15 cellular contexts compared by ENCODE assay signal in genomic region chr1:156432109-156433018, GRCh38.
A peak's percentile ranks its signal among the peaks of the same experiment; 100 is the strongest.
DNase-seq lines count a peak whose midpoint lies in the region; ATAC-seq and TF ChIP-seq lines count a peak whose summit lies in the region.
"Had no signal": no experiment of that assay in that cellular context is flagged by ENCODE, and none has a peak within 500 bp of the region (broad histone marks: within the 10 kb centered on the region; RNA-seq: fewer than 3 reads in every experiment).

No MANE protein-coding gene starts in this region.

- H2AFZ ChIP-seq in osteoblast (ENCODE audit: low read length) = no peak overlapping the region
- H2AFZ ChIP-seq: PC-9 had no signal

- H3K27me3 ChIP-seq in endodermal cell (ENCODE audit: control insufficient read depth, insufficient read depth, low read length, poor library complexity, severe bottlenecking) (peaks cover 76% of the 10 kb centered on the region), osteoblast (ENCODE audit: insufficient read depth, low read length) (peaks cover 97% of the 10 kb centered on the region), Caco-2 (replicated peaks; ENCODE audit: control insufficient read depth, insufficient read depth, low read length) (peaks cover 2% of the 10 kb centered on the region; the same call in 1 of the 2 replicates)

- H3K9me3 ChIP-seq in endodermal cell (ENCODE audit: control insufficient read depth, low read length) (no peaks in the 10 kb centered on the region), osteoblast (ENCODE audit: low read depth, low read length) (no peaks in the 10 kb centered on the region), Caco-2 (no peaks in the 10 kb centered on the region)
- H3K9me3 ChIP-seq: HAP-1 had no signal

- POLR2A ChIA-PET in Caco-2 (lab: Charles Lee) = no interaction called here

- H4K20me1 ChIP-seq in osteoblast (ENCODE audit: insufficient read depth, low read length) = peaks cover 4% of the 10 kb centered on the region

- no peaks in the 10 kb centered on the region for H3K36me3 Mint-ChIP-seq in endodermal cell (ENCODE audit: low read depth)
- no peaks in the 10 kb centered on the region for H3K36me3 Mint-ChIP-seq in Caco-2 (ENCODE audit: insufficient read depth, unreplicated experiment)

- CTCF ChIA-PET in Caco-2 (lab: Charles Lee) = interaction anchor here (0.6 to 4.2 kb wide), 3 partner anchors 13 to 56 kb away, joined by 4 to 17 read pairs (median 4); no protein-coding TSS in a partner anchor

- ATAC-seq in HG02678 (IDR thresholded peaks at IDR 0.05; ENCODE audit: unreplicated experiment) = no peak

- H3K4me3 ChIP-seq in endodermal cell (ENCODE audit: low read length) = peak overlapping the region; percentile 71
- no peak overlapping the region for H3K4me3 ChIP-seq in osteoblast (ENCODE audit: insufficient read depth, low read length)
- H3K4me3 ChIP-seq in Caco-2 (ENCODE audit: low read depth, low read length) = no peak overlapping the region
- H3K4me3 ChIP-seq: BLaER1, HAP-1, PC-9 had no signal

- H3K27me3 Mint-ChIP-seq in endodermal cell (ENCODE audit: insufficient read depth) = peaks cover 78% of the 10 kb centered on the region
- H3K27me3 Mint-ChIP-seq in Caco-2 (ENCODE audit: insufficient read depth, unreplicated experiment) = peaks cover 46% of the 10 kb centered on the region

- H3K36me3 ChIP-seq in endodermal cell (ENCODE audit: control insufficient read depth, insufficient read depth, low read length) (no peaks in the 10 kb centered on the region), osteoblast (ENCODE audit: insufficient read depth, low read length) (no peaks in the 10 kb centered on the region), Caco-2 (ENCODE audit: control insufficient read depth, insufficient read depth, low read length) (no peaks in the 10 kb centered on the region)
- H3K36me3 ChIP-seq: BLaER1, HAP-1 had no signal

- no peak overlapping the region for H3K27ac Mint-ChIP-seq in endodermal cell
- no peak overlapping the region for H3K27ac Mint-ChIP-seq in Caco-2 (ENCODE audit: unreplicated experiment)

- H3K9ac ChIP-seq in endodermal cell (ENCODE audit: extremely low read depth, low read length, poor library complexity, severe bottlenecking) = no peak overlapping the region
- H3K9ac ChIP-seq: BLaER1 had no signal

- no peak overlapping the region for H3K4me2 ChIP-seq in osteoblast (ENCODE audit: insufficient read depth, low read length)
- H3K4me2 ChIP-seq: BLaER1, PC-9 had no signal

- peaks cover 17% of the 10 kb centered on the region for H3K4me1 ChIP-seq in endodermal cell (ENCODE audit: control insufficient read depth, insufficient read depth, low read length)
- no peaks in the 10 kb centered on the region for H3K4me1 ChIP-seq in osteoblast (ENCODE audit: insufficient read depth, low read length)
- peaks cover 4% of the 10 kb centered on the region; the same call in 1 of the 2 replicates for H3K4me1 ChIP-seq in Caco-2
- H3K4me1 ChIP-seq: BLaER1, HAP-1 had no signal

- WGBS in endodermal cell (ENCODE audit: insufficient coverage in 1 of 2, insufficient read length in 1 of 2), 2 experiments = 2% methylated on average over 10 to 18 of the region's 19 CpGs

- H3K9me3 Mint-ChIP-seq in endodermal cell (no peaks in the 10 kb centered on the region), Caco-2 (ENCODE audit: unreplicated experiment) (no peaks in the 10 kb centered on the region)

- BruUV-seq in Caco-2 (replicated peaks; lab: Mats Ljungman, UMichigan) = no TSS peak

- H3K79me2 ChIP-seq in osteoblast (ENCODE audit: insufficient read depth, low read length) = no peaks in the 10 kb centered on the region

- no peak for TF ChIP-seq CTCF in endodermal cell (conservative IDR thresholded peaks at IDR 0.05)
- TF ChIP-seq CTCF in osteoblast (IDR thresholded peaks at IDR 0.05; ENCODE audit: extremely low read depth, low read depth, low read length) = no peak
- no peak for TF ChIP-seq CTCF in Caco-2 (IDR thresholded peaks at IDR 0.05; ENCODE audit: insufficient read depth in 1 of 2, low read depth in 1 of 2, low read length in 1 of 2, severe bottlenecking in 1 of 2, unreplicated experiment in 1 of 2)

- H3K4me3 Mint-ChIP-seq in endodermal cell (peak overlapping the region; percentile 33), Caco-2 (ENCODE audit: unreplicated experiment) (no peak overlapping the region)

- intact Hi-C loops in Caco-2 (cut with micrococcal nuclease; ENCODE audit: unreplicated experiment) = no loop called here

- DNase-seq in NCI-H1092 treated with DMSO at 0.1 percent for 48 hours (lab: John Stamatoyannopoulos, UW) = peak; percentile 2
- DNase-seq in NCI-H1092 (lab: John Stamatoyannopoulos, UW) = no peak
- peak; percentile 57 for DNase-seq in NCI-H82 treated with DMSO at 0.1 percent for 48 hours (lab: John Stamatoyannopoulos, UW; ENCODE audit: unreplicated experiment)
- peak; percentile 90 for DNase-seq in endodermal cell
- DNase-seq in osteoblast (ENCODE audit: insufficient read length, low spot score, missing footprints) = peak; percentile 46
- DNase-seq in Caco-2 = no peak
- no peak for DNase-seq in hippocampal formation (lab: John Stamatoyannopoulos, UW)
- DNase-seq: NCI-H1048, NCI-H1694 treated with DMSO at 0.1 percent for 48 hours, NCI-H510A, PC-9 had no signal

- H3K4me1 Mint-ChIP-seq in endodermal cell = peaks cover 59% of the 10 kb centered on the region
- H3K4me1 Mint-ChIP-seq in Caco-2 (ENCODE audit: low read depth, unreplicated experiment) = peaks cover 12% of the 10 kb centered on the region

- peak overlapping the region; percentile 18 for H3K27ac ChIP-seq in endodermal cell (ENCODE audit: low read depth, low read length)
- H3K27ac ChIP-seq in osteoblast (ENCODE audit: low read depth, low read length) = no peak overlapping the region
- H3K27ac ChIP-seq: 22Rv1, BLaER1, PC-9 had no signal

Comparison
In these comparisons a context has a peak if more than half of its experiments do, and no peak if none do; other contexts are left out.
1. DNase-seq: peak in NCI-H1092 treated with DMSO at 0.1 percent for 48 hours (single experiment), NCI-H82 treated with DMSO at 0.1 percent for 48 hours (single experiment), endodermal cell (single experiment) and osteoblast (single experiment); none in NCI-H1092 (single experiment), Caco-2 (0 of 2) and hippocampal formation (0 of 2).